Comparison of ENCODE assay signal across 9 cellular contexts in the genomic region with DNA sequence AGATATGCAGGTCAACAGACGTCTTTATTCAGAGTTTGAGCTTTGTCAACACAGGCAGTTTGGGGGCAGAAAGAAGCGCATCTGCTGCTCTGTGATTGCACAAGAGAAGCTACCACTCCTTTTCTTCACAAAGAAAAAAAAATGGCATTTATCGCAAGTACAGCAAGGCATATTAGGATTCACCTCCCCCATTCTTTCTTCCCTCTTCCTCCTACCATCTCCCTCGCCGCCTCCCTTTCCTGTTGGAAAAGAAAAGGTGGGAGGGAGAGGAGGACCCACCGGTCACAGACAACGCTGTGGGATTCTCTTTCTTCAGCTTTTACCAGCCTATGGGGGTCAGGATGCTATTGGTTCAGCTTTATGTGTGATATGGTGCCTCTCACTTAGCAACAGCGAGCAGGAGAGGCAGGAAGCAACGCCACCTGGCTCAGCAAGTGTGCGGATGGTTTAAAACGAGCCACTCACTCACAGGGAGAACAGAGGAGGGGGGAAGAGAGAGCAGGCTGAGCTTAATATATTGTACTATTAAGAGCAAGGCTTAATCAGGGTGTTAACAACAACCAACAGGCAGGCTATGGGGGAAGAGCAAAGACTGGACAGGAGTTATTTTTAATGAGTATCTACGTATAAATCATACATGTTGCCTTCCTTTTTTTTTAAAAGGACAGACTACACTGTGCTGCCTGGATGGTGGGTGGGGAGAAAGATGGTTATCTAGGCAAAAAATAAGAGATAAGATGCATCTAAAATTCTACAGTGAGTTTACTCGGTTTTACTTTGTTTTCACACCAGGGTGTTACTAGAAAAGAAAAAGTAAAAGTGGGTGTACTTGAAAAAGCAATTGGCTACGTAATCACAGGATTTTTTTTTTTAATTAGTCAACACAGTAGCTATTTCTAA.
DNase-seq lines count a peak whose midpoint lies in the region; ATAC-seq and TF ChIP-seq lines count a peak whose summit lies in the region.
"Had no signal": no experiment of that assay in that cellular context is flagged by ENCODE, and none has a peak within 500 bp of the region (broad histone marks: within the 10 kb centered on the region; RNA-seq: fewer than 3 reads in every experiment).

No MANE protein-coding gene starts in this region.

- WGBS in lung, 2 donors: 8 to 15% methylated on average over 14 of the region's 14 CpGs

- CTCF ChIA-PET in CD4-positive, alpha-beta memory T cell (lab: Charles Lee; ENCODE audit: partially characterized antibody): interaction anchor here (0.7 to 4.8 kb wide), 5 partner anchors 19 to 205 kb away, joined by 3 to 34 read pairs (median 4); no protein-coding TSS in a partner anchor

- H3K9me3 ChIP-seq in CD4-positive, alpha-beta memory T cell (ENCODE audit: control insufficient read depth in 1 of 2, low read length in 2 of 2): no peaks in the 10 kb centered on the region
- H3K9me3 ChIP-seq in lung (ENCODE audit: control insufficient read depth in 2 of 2, insufficient read depth in 1 of 2, low read length in 1 of 2): no peaks in the 10 kb centered on the region
- H3K9me3 ChIP-seq: HAP-1 had no signal

- H3K36me3 ChIP-seq in CD4-positive, alpha-beta memory T cell (ENCODE audit: insufficient read depth, low read length): no peaks in the 10 kb centered on the region
- no peaks in the 10 kb centered on the region for H3K36me3 ChIP-seq in lung (ENCODE audit: control insufficient read depth in 2 of 2, insufficient read depth in 2 of 2, low read length in 2 of 2)
- H3K36me3 ChIP-seq: HAP-1 had no signal

- H3K4me1 Mint-ChIP-seq in CD4-positive, alpha-beta memory T cell: peaks cover 14 to 29% (median 16%) of the 10 kb centered on the region in 4 donors
- peaks cover 10 to 13% of the 10 kb centered on the region in 2 donors for H3K4me1 Mint-ChIP-seq in effector memory CD8-positive, alpha-beta T cell (ENCODE audit: low read depth in 2 of 2)

- peak; percentile 73 for ATAC-seq in HG02610 (IDR thresholded peaks at IDR 0.05; ENCODE audit: unreplicated experiment)
- peak; percentile 90 for ATAC-seq in effector memory CD8-positive, alpha-beta T cell (replicated peaks)
- peak; percentile 59 for ATAC-seq in lung (ENCODE audit: insufficient read depth, low FRiP score)

- H3K4me1 ChIP-seq in CD4-positive, alpha-beta memory T cell (ENCODE audit: insufficient read depth, low read length): peaks cover 19% of the 10 kb centered on the region
- peaks cover 8 to 16% of the 10 kb centered on the region in 2 donors for H3K4me1 ChIP-seq in lung (ENCODE audit: control insufficient read depth in 2 of 2, insufficient read depth in 2 of 2, low read length in 2 of 2)
- H3K4me1 ChIP-seq: HAP-1 had no signal

- no peak for TF ChIP-seq CTCF in lung (IDR thresholded peaks at IDR 0.05; ENCODE audit: control extremely low read depth, extremely low read depth)

- peaks cover 3 to 6% of the 10 kb centered on the region in 2 donors for H3K27me3 Mint-ChIP-seq in CD4-positive, alpha-beta memory T cell
- H3K27me3 Mint-ChIP-seq in effector memory CD8-positive, alpha-beta T cell: peaks cover 29 to 34% of the 10 kb centered on the region in 2 donors

- H3K27ac ChIP-seq in CD4-positive, alpha-beta memory T cell (ENCODE audit: low read depth, low read length): no peak overlapping the region
- peak overlapping the region; percentile 25 to 68 for H3K27ac ChIP-seq in lung (ENCODE audit: low read depth in 1 of 2, low read length in 1 of 2)

- POLR2A ChIA-PET in CD4-positive, alpha-beta memory T cell (lab: Charles Lee; ENCODE audit: partially characterized antibody): interaction anchor here (1.4 to 1.7 kb wide), 2 partner anchors 101 to 107 kb away, joined by 5 to 7 read pairs; no protein-coding TSS in a partner anchor

- H3K27me3 ChIP-seq in CD4-positive, alpha-beta memory T cell (ENCODE audit: insufficient read depth, low read length): no peaks in the 10 kb centered on the region
- H3K27me3 ChIP-seq in lung (ENCODE audit: control insufficient read depth, insufficient read depth): no peaks in the 10 kb centered on the region

- peak overlapping the region; percentile 1 to 91 (median 85) for H3K27ac Mint-ChIP-seq in CD4-positive, alpha-beta memory T cell
- H3K27ac Mint-ChIP-seq in effector memory CD8-positive, alpha-beta T cell: peak overlapping the region; percentile 36 to 68

- peak overlapping the region; percentile 76 to 92 (median 85) for H3K4me3 Mint-ChIP-seq in CD4-positive, alpha-beta memory T cell
- peak overlapping the region; percentile 74 to 77 for H3K4me3 Mint-ChIP-seq in effector memory CD8-positive, alpha-beta T cell

- peak; percentile 26 to 50 (median 42) for DNase-seq in CD4-positive, alpha-beta memory T cell
- DNase-seq in NCI-H345 (lab: John Stamatoyannopoulos, UW): peak; percentile 86
- DNase-seq in activated CD4-positive, alpha-beta T cell treated with anti-CD3 and anti-CD28 coated beads, Interleukin-2, amount 50 U/mL, for 48 hours: peak; percentile 16 to 25
- peak in 2 of 3 experiments; percentile 17 for DNase-seq in effector memory CD8-positive, alpha-beta T cell
- DNase-seq in lung (ENCODE audit: low spot score): no peak
- DNase-seq in stimulated activated CD8-positive, alpha-beta memory T cell treated with anti-CD3 and anti-CD28 coated beads, Interleukin-4, amount 100 ng/mL, for 48 hours: peak; percentile 53
- DNase-seq in GM19238 (ENCODE audit: insufficient read length, low spot score): no peak

- intact Hi-C loops in CD4-positive, alpha-beta memory T cell (cut with micrococcal nuclease): loop anchor here (1.0 to 2.0 kb wide), 2 partner anchors 22 to 103 kb away; no protein-coding TSS in a partner anchor

- H3K4me3 ChIP-seq in CD4-positive, alpha-beta memory T cell (ENCODE audit: low read length in 2 of 2): peak overlapping the region in 1 of 2 donors; percentile 17
- peak overlapping the region; percentile 20 for H3K4me3 ChIP-seq in lung
- H3K4me3 ChIP-seq: HAP-1 had no signal

- H3K36me3 Mint-ChIP-seq in CD4-positive, alpha-beta memory T cell: no peaks in the 10 kb centered on the region
- no peaks in the 10 kb centered on the region for H3K36me3 Mint-ChIP-seq in effector memory CD8-positive, alpha-beta T cell (ENCODE audit: insufficient read depth)

- no peaks in the 10 kb centered on the region for H3K9me3 Mint-ChIP-seq in CD4-positive, alpha-beta memory T cell
- H3K9me3 Mint-ChIP-seq in effector memory CD8-positive, alpha-beta T cell: no peaks in the 10 kb centered on the region

Comparison
In these comparisons a context has a peak if more than half of its experiments do, and no peak if none do; other contexts are left out.
1. DNase-seq: peak in CD4-positive, alpha-beta memory T cell (5 of 5), NCI-H345 (single experiment), activated CD4-positive, alpha-beta T cell treated with anti-CD3 and anti-CD28 coated beads, Interleukin-2, amount 50 U/mL, for 48 hours (2 of 2), effector memory CD8-positive, alpha-beta T cell (2 of 3) and stimulated activated CD8-positive, alpha-beta memory T cell treated with anti-CD3 and anti-CD28 coated beads, Interleukin-4, amount 100 ng/mL, for 48 hours (single experiment); none in lung (single experiment) and GM19238 (single experiment).
2. Peak in every context shown above with its lines, with median percentiles within 50 percentile points of each other: ATAC-seq.